ENCODE assay signal across 8 cellular contexts in genomic region chr19:45769821-45770191, GRCh38. TPM values are rescaled to one million over a fixed set of nuclear protein-coding genes. Genes with fewer than 3 reads are reported as not detected.
DNase-seq lines count a peak whose midpoint lies in the region; ATAC-seq and TF ChIP-seq lines count a peak whose summit lies in the region.

No MANE protein-coding gene starts in this region.

- H3K4me3 ChIP-seq in GM12864 (ENCODE audit: low read depth, low read length) (peak overlapping the region; percentile 48), fibroblast of the aortic adventitia (ENCODE audit: low read depth, low read length) (peak overlapping the region; percentile 63), osteoblast (ENCODE audit: insufficient read depth, low read length) (peak overlapping the region; percentile 76)

- no peaks in the 10 kb centered on the region for H3K36me3 Mint-ChIP-seq in activated T-cell treated with anti-CD3 and anti-CD28 coated beads, Interleukin-2, amount 50 U/mL, for 24 hours (ENCODE audit: low read depth)

- H3K4me1 Mint-ChIP-seq in activated T-cell treated with anti-CD3 and anti-CD28 coated beads, Interleukin-2, amount 50 U/mL, for 24 hours (ENCODE audit: low read depth) = peaks cover 19% of the 10 kb centered on the region

- H3K27me3 ChIP-seq in osteoblast (ENCODE audit: insufficient read depth, low read length) = no peaks in the 10 kb centered on the region

- H3K36me3 ChIP-seq in KOPT-K1 (ENCODE audit: insufficient read depth, low read length) (no peaks in the 10 kb centered on the region), osteoblast (ENCODE audit: insufficient read depth, low read length) (peaks cover 31% of the 10 kb centered on the region)

- TF ChIP-seq CTCF in GM12864 (IDR thresholded peaks at IDR 0.05; ENCODE audit: low read depth, low read length, missing control alignments) = no peak
- no peak for TF ChIP-seq CTCF in fibroblast of the aortic adventitia (IDR thresholded peaks at IDR 0.05; ENCODE audit: insufficient read depth, low read length)
- no peak for TF ChIP-seq CTCF in osteoblast (IDR thresholded peaks at IDR 0.05; ENCODE audit: extremely low read depth, low read depth, low read length)

- peak overlapping the region; percentile 32 for H3K27ac ChIP-seq in KOPT-K1 (ENCODE audit: low read depth, low read length, poor library complexity, severe bottlenecking)
- peak overlapping the region; percentile 69 for H3K27ac ChIP-seq in osteoblast (ENCODE audit: low read depth, low read length)

- H3K9me3 ChIP-seq in KOPT-K1 (ENCODE audit: insufficient read depth, low read length, poor library complexity, severe bottlenecking) (no peaks in the 10 kb centered on the region), osteoblast (ENCODE audit: low read depth, low read length) (no peaks in the 10 kb centered on the region)

- ATAC-seq in HG03108 (IDR thresholded peaks at IDR 0.05; ENCODE audit: unreplicated experiment) (no peak), GM18870 (IDR thresholded peaks at IDR 0.05; ENCODE audit: unreplicated experiment) (no peak)

- peaks cover 8% of the 10 kb centered on the region for H3K79me2 ChIP-seq in osteoblast (ENCODE audit: insufficient read depth, low read length)

- no peak overlapping the region for H2AFZ ChIP-seq in osteoblast (ENCODE audit: low read length)

- H3K4me2 ChIP-seq in osteoblast (ENCODE audit: insufficient read depth, low read length) = peak overlapping the region; percentile 87

- H3K9me3 Mint-ChIP-seq in activated T-cell treated with anti-CD3 and anti-CD28 coated beads, Interleukin-2, amount 50 U/mL, for 24 hours = no peaks in the 10 kb centered on the region

- peak overlapping the region; percentile 80 for H3K27ac Mint-ChIP-seq in activated T-cell treated with anti-CD3 and anti-CD28 coated beads, Interleukin-2, amount 50 U/mL, for 24 hours

- peak overlapping the region; percentile 81 for H3K4me3 Mint-ChIP-seq in activated T-cell treated with anti-CD3 and anti-CD28 coated beads, Interleukin-2, amount 50 U/mL, for 24 hours

- DNase-seq in GM12864 (ENCODE audit: low read depth) = no peak
- DNase-seq in activated T-cell treated with anti-CD3 and anti-CD28 coated beads, Interleukin-2, amount 50 U/mL, for 24 hours = no peak
- DNase-seq in fibroblast of the aortic adventitia (ENCODE audit: low read depth) = peak; percentile 54
- no peak for DNase-seq in osteoblast (ENCODE audit: insufficient read length, low spot score, missing footprints)
- no peak for DNase-seq in GOT3 (lab: John Stamatoyannopoulos, UW)

- H4K20me1 ChIP-seq in osteoblast (ENCODE audit: insufficient read depth, low read length) = peaks cover 11% of the 10 kb centered on the region

- H3K27me3 Mint-ChIP-seq in activated T-cell treated with anti-CD3 and anti-CD28 coated beads, Interleukin-2, amount 50 U/mL, for 24 hours = peaks cover 32% of the 10 kb centered on the region

- peaks cover 23% of the 10 kb centered on the region for H3K4me1 ChIP-seq in osteoblast (ENCODE audit: insufficient read depth, low read length)

RNA-seq across cellular contexts. Expression of gene SIX5, which starts 0.8 kb away (rescaled TPM):
- total RNA-seq in fibroblast of the aortic adventitia (ENCODE audit: low replicate concordance) = 9.5 and 16.4 TPM in 2 replicates
- 11.6 and 11.8 TPM in 2 replicates for total RNA-seq in osteoblast

RNA-seq across cellular contexts. Expression of gene DMPK, which starts 12.5 kb away (rescaled TPM):
- total RNA-seq in fibroblast of the aortic adventitia (ENCODE audit: low replicate concordance) = 46.5 and 85.2 TPM in 2 replicates
- total RNA-seq in osteoblast = 26.8 and 30.4 TPM in 2 replicates

RNA-seq across cellular contexts. Expression of gene DMWD, which starts 22.8 kb away (rescaled TPM):
- total RNA-seq in fibroblast of the aortic adventitia (ENCODE audit: low replicate concordance) = 28.6 and 41.4 TPM in 2 replicates
- total RNA-seq in osteoblast = 48.5 and 49.2 TPM in 2 replicates

RNA-seq across cellular contexts. Expression of gene MEIOSIN, which starts 36.6 kb away (rescaled TPM):
- total RNA-seq in fibroblast of the aortic adventitia (ENCODE audit: low replicate concordance) = not detected in 2 replicates
- not detected in 2 replicates for total RNA-seq in osteoblast

RNA-seq across cellular contexts. Expression of gene FBXO46, which starts 39.1 kb away (rescaled TPM):
- 6.6 and 6.8 TPM in 2 replicates for total RNA-seq in fibroblast of the aortic adventitia (ENCODE audit: low replicate concordance)
- total RNA-seq in osteoblast = 8.0 and 9.0 TPM in 2 replicates
